In genomic region chr11:11211186-11211585, GRCh38 we compare ENCODE assay signal across 23 cellular contexts.
A peak's percentile ranks its signal among the peaks of the same experiment; 100 is the strongest.
DNase-seq lines count a peak whose midpoint lies in the region; ATAC-seq and TF ChIP-seq lines count a peak whose summit lies in the region.
"Had no signal": no experiment of that assay in that cellular context is flagged by ENCODE, and none has a peak within 500 bp of the region (broad histone marks: within the 10 kb centered on the region; RNA-seq: fewer than 3 reads in every experiment).

No MANE protein-coding gene starts in this region.

- no peak overlapping the region for H3K27ac Mint-ChIP-seq in nephron progenitor cell

- no peaks in the 10 kb centered on the region for H3K9me3 ChIP-seq in RWPE2 (ENCODE audit: severe bottlenecking)
- no peaks in the 10 kb centered on the region for H3K9me3 ChIP-seq in stomach smooth muscle (ENCODE audit: control insufficient read depth in 2 of 2, low read length in 2 of 2)
- H3K9me3 ChIP-seq: BLaER1, neutrophil, vagina had no signal

- ATAC-seq in RWPE2 (ENCODE audit: low read depth) = 0 out of 3 replicates have a peak, but pooled peaks have one; percentile 38
- ATAC-seq: K562 had no signal

- no peak overlapping the region for H3K4me3 Mint-ChIP-seq in nephron progenitor cell
- H3K4me3 Mint-ChIP-seq: central memory CD8-positive, alpha-beta T cell had no signal

- H3K9ac ChIP-seq in stomach smooth muscle (ENCODE audit: low read length in 2 of 2) = no peak overlapping the region
- H3K9ac ChIP-seq: BLaER1 had no signal

- peaks cover 5% of the 10 kb centered on the region for H3K4me1 Mint-ChIP-seq in nephron progenitor cell
- H3K4me1 Mint-ChIP-seq: central memory CD8-positive, alpha-beta T cell had no signal

- H3K36me3 ChIP-seq in RWPE2 (ENCODE audit: low read depth) (no peaks in the 10 kb centered on the region), stomach smooth muscle (ENCODE audit: control insufficient read depth in 2 of 2, insufficient read depth in 2 of 2, low read length in 2 of 2) (no peaks in the 10 kb centered on the region)
- H3K36me3 ChIP-seq: BLaER1, neutrophil, vagina had no signal

- peak; percentile 5 for DNase-seq in NCI-H2171 treated with DMSO at 0.1 percent for 48 hours (lab: John Stamatoyannopoulos, UW)
- DNase-seq in NCI-H2171 (lab: John Stamatoyannopoulos, UW) = no peak
- no peak for DNase-seq in RWPE2 (ENCODE audit: low spot score)
- DNase-seq in fibroblast of mammary gland (ENCODE audit: low read depth) = peak; percentile 7
- DNase-seq in nephron progenitor cell = no peak
- DNase-seq in NOMO-1 (lab: John Stamatoyannopoulos, UW; ENCODE audit: unreplicated experiment in 2 of 2) = no peak
- DNase-seq in NK-92 treated with Interleukin-12 subunit alpha and Interleukin-12 subunit beta, amount 100 ng/mL, for 24 hours (lab: John Stamatoyannopoulos, UW) = no peak
- DNase-seq: activated CD4-positive, alpha-beta T cell treated with anti-CD3 and anti-CD28 coated beads, Interleukin-2, amount 50 U/mL, for 4 hours; activated naive CD4-positive, alpha-beta T cell; Calu3; erythroblast; HCEC 1CT; NCI-H2029 treated with DMSO at 0.1 percent for 48 hours; NCI-H774; stimulated activated CD4-positive, alpha-beta T cell treated with anti-CD3 and anti-CD28 coated beads, Interleukin-12 subunit alpha, Interleukin-12 subunit beta, amount 100 ng/mL, for 4 hours; T-helper 2 cell had no signal

- H3K9me3 Mint-ChIP-seq in nephron progenitor cell = peaks cover 10% of the 10 kb centered on the region
- H3K9me3 Mint-ChIP-seq: central memory CD8-positive, alpha-beta T cell had no signal

- H3K27me3 Mint-ChIP-seq in nephron progenitor cell (ENCODE audit: low read depth, poor library complexity) = peaks cover 25% of the 10 kb centered on the region

- H3K27me3 ChIP-seq in RWPE2 (ENCODE audit: insufficient read depth, poor library complexity, severe bottlenecking) (no peaks in the 10 kb centered on the region), stomach smooth muscle (ENCODE audit: control insufficient read depth in 1 of 2, insufficient read depth in 2 of 2, low read length in 2 of 2) (no peaks in the 10 kb centered on the region)
- H3K27me3 ChIP-seq: BLaER1, vagina had no signal

- peaks cover 7% of the 10 kb centered on the region for H3K4me1 ChIP-seq in RWPE2 (ENCODE audit: insufficient read depth, poor library complexity, severe bottlenecking)
- peaks cover 18% of the 10 kb centered on the region for H3K4me1 ChIP-seq in stomach smooth muscle (ENCODE audit: control insufficient read depth, insufficient read depth, low read length)

- no peak overlapping the region for H3K4me3 ChIP-seq in RWPE2 (ENCODE audit: severe bottlenecking)
- no peak overlapping the region for H3K4me3 ChIP-seq in fibroblast of mammary gland (ENCODE audit: control insufficient read depth, low read depth, low read length)
- H3K4me3 ChIP-seq in stomach smooth muscle (ENCODE audit: low read length in 2 of 2) = no peak overlapping the region
- H3K4me3 ChIP-seq: BLaER1, K562, SK-N-MC, vagina had no signal

- TF ChIP-seq CTCF in RWPE2 (IDR thresholded peaks at IDR 0.05; ENCODE audit: poor library complexity, severe bottlenecking) (no peak), fibroblast of mammary gland (conservative IDR thresholded peaks at IDR 0.05; ENCODE audit: control insufficient read depth, insufficient read depth, low read depth, low read length) (no peak), nephron progenitor cell (IDR thresholded peaks at IDR 0.05) (no peak)

- H3K27ac ChIP-seq in RWPE2 (ENCODE audit: poor library complexity, severe bottlenecking) = no peak overlapping the region
- peak overlapping the region; percentile 3 for H3K27ac ChIP-seq in stomach smooth muscle (ENCODE audit: low read length)
- H3K27ac ChIP-seq: BLaER1, neutrophil, SK-N-MC, vagina had no signal

- no peaks in the 10 kb centered on the region for H3K36me3 Mint-ChIP-seq in nephron progenitor cell (ENCODE audit: low read depth)

Comparison
In these comparisons a context has a peak if more than half of its experiments do, and no peak if none do; other contexts are left out.
1. DNase-seq: peak in NCI-H2171 treated with DMSO at 0.1 percent for 48 hours (single experiment) and fibroblast of mammary gland (single experiment); none in NCI-H2171 (single experiment), RWPE2 (single experiment), nephron progenitor cell (single experiment), NOMO-1 (0 of 2) and NK-92 treated with Interleukin-12 subunit alpha and Interleukin-12 subunit beta, amount 100 ng/mL, for 24 hours (single experiment).